In the genomic region with DNA sequence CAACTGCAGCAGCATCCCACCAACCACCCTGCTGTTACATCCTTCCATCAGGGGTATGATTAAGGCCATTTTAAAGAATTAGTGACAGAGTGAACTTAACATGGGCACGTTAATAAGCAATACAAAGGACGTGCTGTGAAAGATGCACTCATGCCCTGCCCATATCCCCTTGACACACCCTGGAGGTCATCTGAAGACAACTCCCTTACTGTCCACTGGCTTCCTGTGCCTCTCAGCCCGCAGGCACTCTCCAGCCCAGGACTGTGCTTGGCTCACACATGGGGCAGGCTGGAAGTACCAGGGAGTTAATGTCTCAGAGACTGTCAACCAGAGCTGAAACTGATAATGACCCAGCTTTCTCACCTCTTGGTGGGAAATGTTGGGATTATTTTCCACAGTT, we compare ENCODE assay signal across 20 cellular contexts.
DNase-seq lines count a peak whose midpoint lies in the region; ATAC-seq and TF ChIP-seq lines count a peak whose summit lies in the region.
"Had no signal": no experiment of that assay in that cellular context is flagged by ENCODE, and none has a peak within 500 bp of the region (broad histone marks: within the 10 kb centered on the region; RNA-seq: fewer than 3 reads in every experiment).

No MANE protein-coding gene starts in this region.

- peak overlapping the region; percentile 83 for H3K27ac Mint-ChIP-seq in neural crest cell (ENCODE audit: unreplicated experiment)
- H3K27ac Mint-ChIP-seq: CD14-positive monocyte; CD4-positive, CD25-positive, alpha-beta regulatory T cell; CD8-positive, alpha-beta memory T cell had no signal

- no peaks in the 10 kb centered on the region for H3K27me3 Mint-ChIP-seq in neural crest cell (ENCODE audit: low read depth)

- peaks cover 6% of the 10 kb centered on the region for H3K9me3 Mint-ChIP-seq in neural crest cell
- H3K9me3 Mint-ChIP-seq: CD4-positive, alpha-beta memory T cell; CD8-positive, alpha-beta memory T cell had no signal

- no peak for TF ChIP-seq CTCF in neural crest cell (conservative IDR thresholded peaks at IDR 0.05)

- DNase-seq in HT1080 (ENCODE audit: low read depth), result peak; percentile 14
- DNase-seq in SK-MEL-5 (ENCODE audit: low read depth, low spot score), result peak; percentile 92
- DNase-seq in foreskin melanocyte, result peak; percentile 80
- DNase-seq in neural crest cell (ENCODE audit: low read depth, low spot score), result peak; percentile 12
- no peak for DNase-seq in putamen (ENCODE audit: low spot score)
- DNase-seq in SIG-M5 (lab: John Stamatoyannopoulos, UW), result no peak
- DNase-seq: 8988T; ACHN; BE2C; C1 segment of cervical spinal cord; Caco-2; Calu3; CD4-positive, alpha-beta memory T cell; CD4-positive, CD25-positive, alpha-beta regulatory T cell; CD8-positive, alpha-beta memory T cell; DMS79 treated with DMSO at 0.1 percent for 48 hours; GF-D8 had no signal

- in situ Hi-C loops in SK-MEL-5 (cut with HindIII; ENCODE audit: low pct_unique_long_range_greater_than_20kb, low sequenced_read_pairs), result no loop called here

- ATAC-seq in HG03460 (IDR thresholded peaks at IDR 0.05; ENCODE audit: unreplicated experiment) (no peak), HG03442 (IDR thresholded peaks at IDR 0.05; ENCODE audit: unreplicated experiment) (no peak)

- H3K36me3 Mint-ChIP-seq in neural crest cell (ENCODE audit: low read depth), result peaks cover 3% of the 10 kb centered on the region
- H3K36me3 Mint-ChIP-seq: CD14-positive monocyte; CD4-positive, alpha-beta memory T cell; CD4-positive, CD25-positive, alpha-beta regulatory T cell; CD8-positive, alpha-beta memory T cell had no signal

- H3K4me1 Mint-ChIP-seq in neural crest cell, result peaks cover 27% of the 10 kb centered on the region
- H3K4me1 Mint-ChIP-seq: CD14-positive monocyte; CD4-positive, alpha-beta memory T cell; CD4-positive, CD25-positive, alpha-beta regulatory T cell; CD8-positive, alpha-beta memory T cell had no signal

- H3K4me3 Mint-ChIP-seq in neural crest cell, result peak overlapping the region; percentile 38
- H3K4me3 Mint-ChIP-seq: CD14-positive monocyte; CD4-positive, alpha-beta memory T cell; CD4-positive, CD25-positive, alpha-beta regulatory T cell; CD8-positive, alpha-beta memory T cell had no signal

Comparison
In these comparisons a context has a peak if more than half of its experiments do, and no peak if none do; other contexts are left out.
1. DNase-seq: peak in HT1080 (single experiment), SK-MEL-5 (single experiment), foreskin melanocyte (single experiment) and neural crest cell (single experiment); none in putamen (single experiment) and SIG-M5 (single experiment).